In the genomic region with DNA sequence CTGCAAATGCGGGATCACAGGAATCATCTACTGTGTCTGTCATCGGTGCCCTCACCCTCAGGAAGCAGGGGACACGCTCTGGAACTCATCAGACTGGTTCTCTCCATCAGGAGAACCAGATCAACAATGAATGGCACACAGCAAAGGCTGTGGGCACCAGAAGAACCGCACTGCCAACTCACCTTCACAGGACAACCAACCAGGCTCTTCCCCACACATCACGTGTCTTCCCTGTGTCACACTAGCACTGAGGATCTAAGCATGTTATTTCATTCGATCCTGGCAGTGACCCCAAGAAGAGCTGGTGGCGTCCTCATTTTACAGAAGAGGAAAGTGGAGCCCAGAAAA, we compare ENCODE assay signal across 13 cellular contexts.
A peak's percentile ranks its signal among the peaks of the same experiment; 100 is the strongest.
DNase-seq lines count a peak whose midpoint lies in the region; ATAC-seq, FAIRE-seq and TF ChIP-seq lines count a peak whose summit lies in the region.
"Had no signal": no experiment of that assay in that cellular context is flagged by ENCODE, and none has a peak within 500 bp of the region (broad histone marks: within the 10 kb centered on the region; RNA-seq: fewer than 3 reads in every experiment).

No MANE protein-coding gene starts in this region.

- no peaks in the 10 kb centered on the region for H3F3A ChIP-seq in PC-3 (ENCODE audit: low read length, unreplicated experiment)

- 0 out of 2 replicates have a peak, but pooled peaks have one; percentile 1 for ATAC-seq in PC-3
- ATAC-seq in right lobe of liver = no peak
- ATAC-seq in T-helper 17 cell = no peak
- ATAC-seq: CD8-positive, alpha-beta T cell had no signal

- H3K27me3 Mint-ChIP-seq in T-helper 17 cell = no peaks in the 10 kb centered on the region
- H3K27me3 Mint-ChIP-seq: activated B cell treated with CpG ODN at 0.5 μM for 24 hours had no signal

- H3K9me2 ChIP-seq in PC-3 (replicated peaks; ENCODE audit: low read length) = no peaks in the 10 kb centered on the region

- H3K36me3 ChIP-seq in BLaER1 treated with 17β-estradiol and CSF1 and Interleukin-3, amounts not matched to agents 10 nM and 100 nM = peaks cover 0 to 79% (median 4%) of the 10 kb centered on the region in 11 experiments; a peak in 11 of 22 replicates
- no peaks in the 10 kb centered on the region; the same call in 1 of the 2 replicates for H3K36me3 ChIP-seq in PC-3 (ENCODE audit: low read depth, low read length)
- H3K36me3 ChIP-seq in right lobe of liver = no peaks in the 10 kb centered on the region
- H3K36me3 ChIP-seq in small intestine (ENCODE audit: control insufficient read depth in 2 of 2, insufficient read depth in 2 of 2, low read length in 2 of 2) = no peaks in the 10 kb centered on the region

- no peaks in the 10 kb centered on the region for H3K9me3 ChIP-seq in BLaER1 treated with 17β-estradiol and CSF1 and Interleukin-3, amounts not matched to agents 10 nM and 100 nM (replicated peaks in 1 of 11)
- H3K9me3 ChIP-seq in PC-3 (ENCODE audit: low read length) (no peaks in the 10 kb centered on the region), right lobe of liver (no peaks in the 10 kb centered on the region), small intestine (ENCODE audit: control insufficient read depth, low read depth) (no peaks in the 10 kb centered on the region), T-helper 17 cell (ENCODE audit: control insufficient read depth, low read length, poor library complexity, severe bottlenecking) (no peaks in the 10 kb centered on the region)

- no peak overlapping the region for H2AFZ ChIP-seq in PC-3 (ENCODE audit: low read length)

- POLR2A ChIA-PET in PC-3 (lab: Charles Lee; ENCODE audit: unreplicated experiment) = no interaction called here

- WGBS in right lobe of liver (ENCODE audit: insufficient coverage, low coverage, low lambda C conversion rate, missing lambda C conversion rate) = 33% methylated on average over 1 of the region's 7 CpGs
- WGBS in small intestine, 3 donors = 70 to 87% (median 73%) methylated on average over 7 of the region's 7 CpGs

- BruUV-seq in PC-3 (replicated peaks; lab: Mats Ljungman, UMichigan) = no TSS peak

- intact Hi-C loops in PC-3 (cut with micrococcal nuclease) = loop anchor here (1.0 kb wide), 1 partner anchor 23 kb away; no protein-coding TSS in a partner anchor
- intact Hi-C loops in right lobe of liver (cut with DNase I) = loop anchor here in 1 of 2 donors (10.0 kb wide), 1 partner anchor 99 kb away; no protein-coding TSS in a partner anchor

- peaks cover 0 to 92% (median 0%) of the 10 kb centered on the region in 11 experiments; a peak in 6 of 22 replicates for H4K20me1 ChIP-seq in BLaER1 treated with 17β-estradiol and CSF1 and Interleukin-3, amounts not matched to agents 10 nM and 100 nM
- H4K20me1 ChIP-seq in PC-3 (ENCODE audit: low read length) = peaks cover 9% of the 10 kb centered on the region; the same call in 1 of the 2 replicates

- no peak for FAIRE-seq in small intestine (lab: Jason Lieb, UNC)

- in situ Hi-C loops in G401 (cut with HindIII; ENCODE audit: low sequenced_read_pairs) = no loop called here

- peak overlapping the region; percentile 69 to 99 (median 92) for H3K4me2 ChIP-seq in BLaER1 treated with 17β-estradiol and CSF1 and Interleukin-3, amounts not matched to agents 10 nM and 100 nM
- peak overlapping the region; percentile 61 for H3K4me2 ChIP-seq in PC-3 (ENCODE audit: low read length)

- peaks cover 71% of the 10 kb centered on the region for H3K79me2 ChIP-seq in PC-3 (ENCODE audit: low read length)

- peak overlapping the region; percentile 83 to 97 (median 88); a peak in 21 of 22 replicates for H3K27ac ChIP-seq in BLaER1 treated with 17β-estradiol and CSF1 and Interleukin-3, amounts not matched to agents 10 nM and 100 nM
- H3K27ac ChIP-seq in PC-3 (ENCODE audit: low read length) = peak overlapping the region; percentile 78
- peak overlapping the region; percentile 69 to 82 (median 80) for H3K27ac ChIP-seq in right lobe of liver
- peak overlapping the region; percentile 69 to 83 for H3K27ac ChIP-seq in small intestine (ENCODE audit: low read depth in 1 of 2, low read length in 1 of 2)

- no peaks in the 10 kb centered on the region for H3K4me1 Mint-ChIP-seq in T-helper 17 cell

- H3K36me3 Mint-ChIP-seq in T-helper 17 cell (ENCODE audit: low read depth) = no peaks in the 10 kb centered on the region
- H3K36me3 Mint-ChIP-seq: CD8-positive, alpha-beta T cell had no signal

- H3K4me3 ChIP-seq in BLaER1 treated with 17β-estradiol and CSF1 and Interleukin-3, amounts not matched to agents 10 nM and 100 nM = peak overlapping the region in 5 of 10 experiments; percentile 35 to 80 (median 68); a peak in 9 of 20 replicates
- H3K4me3 ChIP-seq in PC-3 (ENCODE audit: low read length) (no peak overlapping the region; the same call in 1 of the 2 replicates), right lobe of liver (no peak overlapping the region), small intestine (ENCODE audit: low read depth in 1 of 2, low read length in 2 of 2) (no peak overlapping the region)

- H3K4me1 ChIP-seq in BLaER1 treated with 17β-estradiol and CSF1 and Interleukin-3, amounts not matched to agents 10 nM and 100 nM = peaks cover 76 to 98% (median 95%) of the 10 kb centered on the region in 10 experiments
- peaks cover 31% of the 10 kb centered on the region for H3K4me1 ChIP-seq in PC-3 (ENCODE audit: insufficient read depth, low read length)
- H3K4me1 ChIP-seq in right lobe of liver = peaks cover 0 to 67% (median 31%) of the 10 kb centered on the region in 4 donors
- peaks cover 2 to 12% of the 10 kb centered on the region in 2 donors for H3K4me1 ChIP-seq in small intestine (ENCODE audit: control insufficient read depth in 2 of 2, insufficient read depth in 1 of 2, low read depth in 1 of 2, low read length in 1 of 2)

- H3K27me3 ChIP-seq in BLaER1 treated with 17β-estradiol and CSF1 and Interleukin-3, amounts not matched to agents 10 nM and 100 nM = no peaks in the 10 kb centered on the region
- H3K27me3 ChIP-seq in PC-3 (ENCODE audit: low read length) = no peaks in the 10 kb centered on the region
- no peaks in the 10 kb centered on the region for H3K27me3 ChIP-seq in right lobe of liver
- H3K27me3 ChIP-seq in small intestine (ENCODE audit: control insufficient read depth in 2 of 2, insufficient read depth in 2 of 2, low read length in 2 of 2) = no peaks in the 10 kb centered on the region

- no peak for TF ChIP-seq POLR2A in right lobe of liver (IDR thresholded peaks at IDR 0.05)

- CTCF ChIA-PET in PC-3 (lab: Charles Lee) = interaction anchor here (0.8 to 1.0 kb wide), 2 partner anchors 23 to 40 kb away, joined by 5 to 6 read pairs; no protein-coding TSS in a partner anchor

- no peak for TF ChIP-seq CTCF in PC-3 (conservative IDR thresholded peaks at IDR 0.05; ENCODE audit: low read depth, low read length)
- TF ChIP-seq CTCF in right lobe of liver (IDR thresholded peaks at IDR 0.05) = no peak

- no peak overlapping the region for H3K4me3 Mint-ChIP-seq in T-helper 17 cell
- H3K4me3 Mint-ChIP-seq: activated B cell treated with CpG ODN at 0.5 μM for 24 hours; activated T-cell treated with anti-CD3 and anti-CD28 coated beads, Interleukin-2, amount 50 U/mL, for 4 hours; CD8-positive, alpha-beta T cell; neural crest cell had no signal

- no peak overlapping the region for H3K27ac Mint-ChIP-seq in T-helper 17 cell
- H3K27ac Mint-ChIP-seq: activated B cell treated with CpG ODN at 0.5 μM for 24 hours; CD8-positive, alpha-beta T cell had no signal

- DNase-seq in PC-3 = peak; percentile 54
- DNase-seq in right lobe of liver = no peak
- no peak for DNase-seq in small intestine
- no peak for DNase-seq in T-helper 17 cell
- DNase-seq in amniotic stem cell (lab: John Stamatoyannopoulos, UW) = no peak
- no peak for DNase-seq in G401 (ENCODE audit: low spot score)
- no peak for DNase-seq in NCI-H2227 treated with DMSO at 0.1 percent for 48 hours (lab: John Stamatoyannopoulos, UW)
- DNase-seq: activated T-cell treated with anti-CD3 and anti-CD28 coated beads, Interleukin-2, amount 50 U/mL, for 4 hours; CD8-positive, alpha-beta T cell; effector memory CD4-positive, alpha-beta T cell had no signal

- H3K9ac ChIP-seq in BLaER1 treated with 17β-estradiol and CSF1 and Interleukin-3, amounts not matched to agents 10 nM and 100 nM = peak overlapping the region; percentile 63 to 86 (median 71)
- no peak overlapping the region for H3K9ac ChIP-seq in PC-3 (ENCODE audit: low read length)
